Comparison of ENCODE assay signal across 8 cellular contexts in genomic region chr16:31487720-31488629, GRCh38. TPM values are rescaled to one million over a fixed set of nuclear protein-coding genes. Genes with fewer than 3 reads are reported as not detected.
DNase-seq lines count a peak whose midpoint lies in the region; ATAC-seq and TF ChIP-seq lines count a peak whose summit lies in the region.

No MANE protein-coding gene starts in this region.

- H3K9me3 Mint-ChIP-seq in nephron progenitor cell, result no peaks in the 10 kb centered on the region

- no peaks in the 10 kb centered on the region for H3K9me3 ChIP-seq in esophagus squamous epithelium
- H3K9me3 ChIP-seq in thymus (ENCODE audit: control insufficient read depth), result no peaks in the 10 kb centered on the region

- H3K27ac ChIP-seq in esophagus squamous epithelium (peak overlapping the region in 1 of 4 donors; percentile 4), thymus (ENCODE audit: low read depth) (peak overlapping the region; percentile 20)

- peak; percentile 16 to 32 for DNase-seq in NCI-H2081 (lab: John Stamatoyannopoulos, UW)
- DNase-seq in NCI-H2081 treated with DMSO at 0.1 percent for 48 hours (lab: John Stamatoyannopoulos, UW), result no peak
- peak; percentile 91 for DNase-seq in NCI-H510A (lab: John Stamatoyannopoulos, UW)
- DNase-seq in activated T-cell treated with anti-CD3 and anti-CD28 coated beads for 24 hours (ENCODE audit: low read depth), result peak; percentile 48
- DNase-seq in esophagus squamous epithelium (lab: John Stamatoyannopoulos, UW), result no peak
- DNase-seq in nephron progenitor cell, result peak; percentile 73

- peak overlapping the region; percentile 39 to 73 (median 55) for H3K4me3 ChIP-seq in esophagus squamous epithelium
- H3K4me3 ChIP-seq in thymus (ENCODE audit: low read length), result peak overlapping the region; percentile 61

- WGBS in esophagus squamous epithelium, 2 donors, result 0% methylated on average over 2 of the region's 77 CpGs; no CpG with 5 or more reads in 1 of the 2 donors
- WGBS in thymus, result 7% methylated on average over 77 of the region's 77 CpGs

- H3K4me1 Mint-ChIP-seq in nephron progenitor cell, result peaks cover 13% of the 10 kb centered on the region

- H3K27me3 ChIP-seq in esophagus squamous epithelium, result peaks cover 0 to 44% (median 0%) of the 10 kb centered on the region in 4 donors
- peaks cover 4% of the 10 kb centered on the region for H3K27me3 ChIP-seq in thymus (ENCODE audit: control insufficient read depth, insufficient read depth)

- H3K4me3 Mint-ChIP-seq in nephron progenitor cell, result peak overlapping the region; percentile 82

- H3K27ac Mint-ChIP-seq in nephron progenitor cell, result no peak overlapping the region

- intact Hi-C loops in esophagus squamous epithelium (cut with DNase I), result no loop called here

- peak; percentile 86 for ATAC-seq in HG02981 (IDR thresholded peaks at IDR 0.05; ENCODE audit: unreplicated experiment)

- peaks cover 63% of the 10 kb centered on the region for H3K27me3 Mint-ChIP-seq in nephron progenitor cell (ENCODE audit: low read depth, poor library complexity)

- H3K4me1 ChIP-seq in esophagus squamous epithelium, result peaks cover 16 to 26% (median 19%) of the 10 kb centered on the region in 3 donors
- peaks cover 17% of the 10 kb centered on the region for H3K4me1 ChIP-seq in thymus (ENCODE audit: control insufficient read depth, insufficient read depth, low read length)

- H3K36me3 Mint-ChIP-seq in nephron progenitor cell (ENCODE audit: low read depth), result peaks cover 28% of the 10 kb centered on the region

- H3K36me3 ChIP-seq in esophagus squamous epithelium (peaks cover 0 to 32% (median 8%) of the 10 kb centered on the region in 3 donors), thymus (ENCODE audit: control insufficient read depth, insufficient read depth) (peaks cover 23% of the 10 kb centered on the region)

- TF ChIP-seq POLR2A in esophagus squamous epithelium (IDR thresholded peaks at IDR 0.05), result no peak

- no peak for TF ChIP-seq CTCF in esophagus squamous epithelium (IDR thresholded peaks at IDR 0.05)
- no peak for TF ChIP-seq CTCF in nephron progenitor cell (IDR thresholded peaks at IDR 0.05)

RNA-seq across cellular contexts. Expression of gene SLC5A2, which starts 5.1 kb away (rescaled TPM):
- total RNA-seq in esophagus squamous epithelium, result not detected
- polyA plus RNA-seq in thymus, result 2.8 TPM

RNA-seq across cellular contexts. Expression of gene TGFB1I1, which starts 16.0 kb away (rescaled TPM):
- 10 to 100 TPM in 2 of 4 donors, 1 to 10 TPM in 2; 7.5 to 70.6 (median 11.1) TPM for total RNA-seq in esophagus squamous epithelium
- polyA plus RNA-seq in thymus, result 9.2 TPM

RNA-seq across cellular contexts. Expression of gene RUSF1, which starts 20.2 kb away (rescaled TPM):
- total RNA-seq in esophagus squamous epithelium, result 10 to 100 TPM; 33.7 to 52.3 (median 39.1) TPM
- polyA plus RNA-seq in thymus, result 72.9 TPM

RNA-seq across cellular contexts. Expression of gene ARMC5, which starts 28.7 kb away (rescaled TPM):
- 10 to 100 TPM in 1 of 4 donors, 1 to 10 TPM in 3; 5.9 to 14.8 (median 9.7) TPM for total RNA-seq in esophagus squamous epithelium
- polyA plus RNA-seq in thymus, result 19.7 TPM

RNA-seq across cellular contexts. Expression of gene AHSP, which starts 39.7 kb away (rescaled TPM):
- total RNA-seq in esophagus squamous epithelium, result not detected
- 2.0 TPM for polyA plus RNA-seq in thymus

Comparison
In these comparisons a context has a peak if more than half of its experiments do, and no peak if none do; other contexts are left out.
1. DNase-seq: peak in NCI-H2081 (2 of 2), NCI-H510A (single experiment), activated T-cell treated with anti-CD3 and anti-CD28 coated beads for 24 hours (single experiment) and nephron progenitor cell (single experiment); none in NCI-H2081 treated with DMSO at 0.1 percent for 48 hours (single experiment) and esophagus squamous epithelium (single experiment).